ENCODE assay signal across 10 cellular contexts in the genomic region with DNA sequence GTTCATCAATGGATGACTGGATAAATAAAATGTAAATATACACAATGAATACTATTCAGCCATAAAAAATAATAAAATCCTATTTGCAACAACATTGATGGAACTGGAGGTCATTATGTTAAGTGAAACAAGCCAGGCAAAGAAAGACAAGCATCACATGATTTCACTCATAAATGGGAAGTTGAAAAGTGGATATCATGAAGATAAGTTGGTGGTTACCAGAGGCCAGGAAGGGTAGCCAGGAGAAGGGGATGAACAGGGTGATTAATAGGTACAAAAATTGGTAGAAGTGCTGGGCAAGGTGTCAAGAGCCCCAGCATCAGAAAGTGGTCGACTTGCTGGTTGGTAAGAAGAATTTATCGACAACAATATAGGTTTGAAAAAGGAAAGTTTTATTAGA. TPM values are rescaled to one million over a fixed set of nuclear protein-coding genes. Genes with fewer than 3 reads are reported as not detected.
DNase-seq lines count a peak whose midpoint lies in the region; ATAC-seq and TF ChIP-seq lines count a peak whose summit lies in the region.
"Had no signal": no experiment of that assay in that cellular context is flagged by ENCODE, and none has a peak within 500 bp of the region (broad histone marks: within the 10 kb centered on the region; RNA-seq: fewer than 3 reads in every experiment).

No MANE protein-coding gene starts in this region.

- H3K4me3 Mint-ChIP-seq in activated naive CD8-positive, alpha-beta T cell, result peak overlapping the region; percentile 99
- H3K4me3 Mint-ChIP-seq in mesothelial cell of epicardium, result peak overlapping the region; percentile 98

- no peaks in the 10 kb centered on the region for H3K9me3 Mint-ChIP-seq in activated naive CD8-positive, alpha-beta T cell (ENCODE audit: low read depth)
- H3K9me3 Mint-ChIP-seq in mesothelial cell of epicardium, result no peaks in the 10 kb centered on the region

- no peak overlapping the region for H3K27ac ChIP-seq in HUES48 (ENCODE audit: low read depth, low read length)

- H3K9ac ChIP-seq in HUES48 (ENCODE audit: low read depth, low read length), result no peak overlapping the region

- peaks cover 66% of the 10 kb centered on the region for H3K4me1 Mint-ChIP-seq in activated naive CD8-positive, alpha-beta T cell (ENCODE audit: low read depth)
- H3K4me1 Mint-ChIP-seq in mesothelial cell of epicardium, result peaks cover 20% of the 10 kb centered on the region

- peaks cover 15% of the 10 kb centered on the region for H3K36me3 Mint-ChIP-seq in activated naive CD8-positive, alpha-beta T cell
- H3K36me3 Mint-ChIP-seq in mesothelial cell of epicardium, result peaks cover 10% of the 10 kb centered on the region

- H3K4me1 ChIP-seq in BE2C (no peaks in the 10 kb centered on the region), HUES48 (ENCODE audit: control insufficient read depth, insufficient read depth, low read length) (peaks cover 5% of the 10 kb centered on the region; the same call in 1 of the 2 replicates)

- TF ChIP-seq CTCF in BE2C (IDR thresholded peaks at IDR 0.05; ENCODE audit: low read depth, low read length), result no peak
- no peak for TF ChIP-seq CTCF in mesothelial cell of epicardium (IDR thresholded peaks at IDR 0.05; ENCODE audit: unreplicated experiment)

- no peaks in the 10 kb centered on the region for H3K27me3 Mint-ChIP-seq in activated naive CD8-positive, alpha-beta T cell
- H3K27me3 Mint-ChIP-seq in mesothelial cell of epicardium (ENCODE audit: low read depth), result no peaks in the 10 kb centered on the region

- DNase-seq in BE2C (no peak), mesothelial cell of epicardium (ENCODE audit: low spot score in 2 of 2, unreplicated experiment in 2 of 2) (no peak), NCI-H510A treated with DMSO at 0.1 percent for 48 hours (lab: John Stamatoyannopoulos, UW) (no peak)
- DNase-seq: EL, NCI-H526 had no signal

- no peaks in the 10 kb centered on the region for H3K27me3 ChIP-seq in BE2C
- H3K27me3 ChIP-seq in HUES48 (ENCODE audit: control insufficient read depth, insufficient read depth, low read length), result no peaks in the 10 kb centered on the region

- ATAC-seq in HG03571 (IDR thresholded peaks at IDR 0.05; ENCODE audit: unreplicated experiment), result no peak
- ATAC-seq in HG03095 (IDR thresholded peaks at IDR 0.05; ENCODE audit: unreplicated experiment), result no peak
- ATAC-seq in HG03280 (IDR thresholded peaks at IDR 0.05; ENCODE audit: unreplicated experiment), result no peak

- H3K9me3 ChIP-seq in BE2C (no peaks in the 10 kb centered on the region), HUES48 (ENCODE audit: control insufficient read depth, insufficient read depth, low read length) (no peaks in the 10 kb centered on the region)

- H3K36me3 ChIP-seq in BE2C, result peaks cover 11% of the 10 kb centered on the region
- peaks cover 24% of the 10 kb centered on the region for H3K36me3 ChIP-seq in HUES48 (ENCODE audit: control insufficient read depth, insufficient read depth, low read length)

- H3K4me3 ChIP-seq in BE2C (ENCODE audit: low read depth, low read length) (0 out of 2 replicates have a peak overlapping the region, but pooled peaks have one; percentile 76), HUES48 (ENCODE audit: low read depth, low read length) (peak overlapping the region; percentile 92; the same call in 1 of the 2 replicates)

- H3K27ac Mint-ChIP-seq in activated naive CD8-positive, alpha-beta T cell, result peak overlapping the region; percentile 100
- peak overlapping the region; percentile 99 for H3K27ac Mint-ChIP-seq in mesothelial cell of epicardium

RNA-seq across cellular contexts. Expression of gene PARK7, which starts 1.3 kb away (rescaled TPM):
- polyA plus RNA-seq in BE2C (2012; ENCODE audit: insufficient read depth, insufficient read length, low read depth), result 331 TPM
- total RNA-seq in mesothelial cell of epicardium, result 187 to 207 TPM (median 200 TPM) in 3 replicates

RNA-seq across cellular contexts. Expression of gene TNFRSF9, which starts 19.5 kb away (rescaled TPM):
- 0.17 TPM for polyA plus RNA-seq in BE2C (2012; ENCODE audit: insufficient read depth, insufficient read length, low read depth)
- 2.0 to 2.3 TPM (median 2.2 TPM) in 3 replicates for total RNA-seq in mesothelial cell of epicardium
